Comparison of ENCODE assay signal across 2 cellular contexts in genomic region chr15:57873564-57874209, GRCh38.
TF ChIP-seq lines count a peak whose summit lies in the region.

No MANE protein-coding gene starts in this region.

TF ChIP-seq in HCT116, 20 proteins besides CTCF, POLR2A, EP300 and RAD21 (continued from another document):
- TF ChIP-seq EZH2phosphoT487 (IDR thresholded peaks at IDR 0.05; ENCODE audit: borderline replicate concordance) (no peak), REST (IDR thresholded peaks at IDR 0.05; ENCODE audit: low read depth) (no peak), TCF7L2 (IDR thresholded peaks at IDR 0.05; ENCODE audit: borderline replicate concordance, extremely low read depth, insufficient read depth, insufficient read length) (no peak)

TF ChIP-seq in SK-N-SH treated with all-trans-retinoic acid at 6 μM for 48 hours, 23 proteins besides CTCF, POLR2A, EP300 and RAD21 (continued from another document):
- TF ChIP-seq CSRNP3 (CRISPR knock-in tag; IDR thresholded peaks at IDR 0.05), result no peak
- TF ChIP-seq ISL1 (CRISPR knock-in tag; IDR thresholded peaks at IDR 0.05), result peak; percentile 97
- TF ChIP-seq CSDC2 (CRISPR knock-in tag; IDR thresholded peaks at IDR 0.05), result no peak
- no peak for TF ChIP-seq ZNF565 (CRISPR knock-in tag; conservative IDR thresholded peaks at IDR 0.05; ENCODE audit: low read depth)
- no peak for TF ChIP-seq ARNTL (CRISPR knock-in tag; IDR thresholded peaks at IDR 0.05; ENCODE audit: borderline replicate concordance, low read depth)
- TF ChIP-seq, protein P1, sequence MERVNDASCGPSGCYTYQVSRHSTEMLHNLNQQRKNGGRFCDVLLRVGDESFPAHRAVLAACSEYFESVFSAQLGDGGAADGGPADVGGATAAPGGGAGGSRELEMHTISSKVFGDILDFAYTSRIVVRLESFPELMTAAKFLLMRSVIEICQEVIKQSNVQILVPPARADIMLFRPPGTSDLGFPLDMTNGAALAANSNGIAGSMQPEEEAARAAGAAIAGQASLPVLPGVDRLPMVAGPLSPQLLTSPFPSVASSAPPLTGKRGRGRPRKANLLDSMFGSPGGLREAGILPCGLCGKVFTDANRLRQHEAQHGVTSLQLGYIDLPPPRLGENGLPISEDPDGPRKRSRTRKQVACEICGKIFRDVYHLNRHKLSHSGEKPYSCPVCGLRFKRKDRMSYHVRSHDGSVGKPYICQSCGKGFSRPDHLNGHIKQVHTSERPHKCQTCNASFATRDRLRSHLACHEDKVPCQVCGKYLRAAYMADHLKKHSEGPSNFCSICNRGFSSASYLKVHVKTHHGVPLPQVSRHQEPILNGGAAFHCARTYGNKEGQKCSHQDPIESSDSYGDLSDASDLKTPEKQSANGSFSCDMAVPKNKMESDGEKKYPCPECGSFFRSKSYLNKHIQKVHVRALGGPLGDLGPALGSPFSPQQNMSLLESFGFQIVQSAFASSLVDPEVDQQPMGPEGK (CRISPR knock-in tag; IDR thresholded peaks at IDR 0.05; ENCODE audit: borderline replicate concordance), result peak; percentile 52; the same call in 1 of the 2 replicates
- TF ChIP-seq ZFP30 (CRISPR knock-in tag; IDR thresholded peaks at IDR 0.05), result no peak
- no peak for TF ChIP-seq RARB (CRISPR knock-in tag; IDR thresholded peaks at IDR 0.05)
- no peak for TF ChIP-seq ZNF70 (CRISPR knock-in tag; IDR thresholded peaks at IDR 0.05)
- TF ChIP-seq GLIS3 (CRISPR knock-in tag; IDR thresholded peaks at IDR 0.05), result no peak
- TF ChIP-seq, protein P2, sequence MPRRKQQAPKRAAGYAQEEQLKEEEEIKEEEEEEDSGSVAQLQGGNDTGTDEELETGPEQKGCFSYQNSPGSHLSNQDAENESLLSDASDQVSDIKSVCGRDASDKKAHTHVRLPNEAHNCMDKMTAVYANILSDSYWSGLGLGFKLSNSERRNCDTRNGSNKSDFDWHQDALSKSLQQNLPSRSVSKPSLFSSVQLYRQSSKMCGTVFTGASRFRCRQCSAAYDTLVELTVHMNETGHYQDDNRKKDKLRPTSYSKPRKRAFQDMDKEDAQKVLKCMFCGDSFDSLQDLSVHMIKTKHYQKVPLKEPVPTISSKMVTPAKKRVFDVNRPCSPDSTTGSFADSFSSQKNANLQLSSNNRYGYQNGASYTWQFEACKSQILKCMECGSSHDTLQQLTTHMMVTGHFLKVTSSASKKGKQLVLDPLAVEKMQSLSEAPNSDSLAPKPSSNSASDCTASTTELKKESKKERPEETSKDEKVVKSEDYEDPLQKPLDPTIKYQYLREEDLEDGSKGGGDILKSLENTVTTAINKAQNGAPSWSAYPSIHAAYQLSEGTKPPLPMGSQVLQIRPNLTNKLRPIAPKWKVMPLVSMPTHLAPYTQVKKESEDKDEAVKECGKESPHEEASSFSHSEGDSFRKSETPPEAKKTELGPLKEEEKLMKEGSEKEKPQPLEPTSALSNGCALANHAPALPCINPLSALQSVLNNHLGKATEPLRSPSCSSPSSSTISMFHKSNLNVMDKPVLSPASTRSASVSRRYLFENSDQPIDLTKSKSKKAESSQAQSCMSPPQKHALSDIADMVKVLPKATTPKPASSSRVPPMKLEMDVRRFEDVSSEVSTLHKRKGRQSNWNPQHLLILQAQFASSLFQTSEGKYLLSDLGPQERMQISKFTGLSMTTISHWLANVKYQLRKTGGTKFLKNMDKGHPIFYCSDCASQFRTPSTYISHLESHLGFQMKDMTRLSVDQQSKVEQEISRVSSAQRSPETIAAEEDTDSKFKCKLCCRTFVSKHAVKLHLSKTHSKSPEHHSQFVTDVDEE (CRISPR knock-in tag; IDR thresholded peaks at IDR 0.05), result no peak
- no peak for TF ChIP-seq PPARA (CRISPR knock-in tag; IDR thresholded peaks at IDR 0.05; ENCODE audit: borderline replicate concordance)
- TF ChIP-seq ZFP3 (CRISPR knock-in tag; IDR thresholded peaks at IDR 0.05), result no peak
- TF ChIP-seq ESRRG (CRISPR knock-in tag; IDR thresholded peaks at IDR 0.05), result no peak
- TF ChIP-seq SNAI2 (CRISPR knock-in tag; IDR thresholded peaks at IDR 0.05), result no peak
- peak; percentile 84 for TF ChIP-seq CREB5 (CRISPR knock-in tag; IDR thresholded peaks at IDR 0.05; ENCODE audit: low read depth)
- TF ChIP-seq TOX (CRISPR knock-in tag; IDR thresholded peaks at IDR 0.05; ENCODE audit: borderline replicate concordance), result no peak
TF ChIP-seq in SK-N-SH treated with all-trans-retinoic acid at 6 μM for 48 hours: peak in this region for 3.
